11 cellular contexts compared by ENCODE assay signal in the genomic region with DNA sequence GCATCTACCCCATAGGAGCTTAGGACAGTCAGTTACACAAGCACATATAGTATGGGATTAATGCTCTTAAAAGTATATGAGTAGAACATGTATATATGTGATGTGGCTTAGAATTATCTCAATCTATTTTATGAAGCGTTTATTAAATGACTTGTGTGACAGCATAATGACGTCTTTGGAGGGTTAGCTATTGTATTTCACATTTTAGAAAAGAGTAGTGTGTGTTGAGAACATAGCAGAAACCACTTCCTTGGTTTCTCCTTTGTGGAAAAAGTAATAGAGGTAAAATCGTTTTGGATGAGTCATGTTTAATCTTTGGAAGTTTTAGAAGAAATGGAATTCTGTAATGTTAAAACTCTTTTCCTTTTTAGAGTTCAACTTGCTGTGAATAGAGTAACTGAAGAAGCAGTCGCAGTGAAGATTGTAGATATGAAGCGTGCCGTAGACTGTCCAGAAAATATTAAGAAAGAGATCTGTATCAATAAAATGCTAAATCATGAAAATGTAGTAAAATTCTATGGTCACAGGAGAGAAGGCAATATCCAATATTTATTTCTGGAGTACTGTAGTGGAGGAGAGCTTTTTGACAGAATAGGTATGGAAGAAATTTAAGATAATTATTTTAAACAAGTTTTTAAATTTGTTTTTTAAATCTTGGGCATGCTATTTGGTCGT. TPM values are rescaled to one million over a fixed set of nuclear protein-coding genes. Genes with fewer than 3 reads are reported as not detected.
DNase-seq lines count a peak whose midpoint lies in the region; ATAC-seq and TF ChIP-seq lines count a peak whose summit lies in the region.
"Had no signal": no experiment of that assay in that cellular context is flagged by ENCODE, and none has a peak within 500 bp of the region (broad histone marks: within the 10 kb centered on the region; RNA-seq: fewer than 3 reads in every experiment).

No MANE protein-coding gene starts in this region.

- no peaks in the 10 kb centered on the region for H3K9me3 Mint-ChIP-seq in activated CD4-positive, alpha-beta T cell treated with anti-CD3 and anti-CD28 coated beads, Interleukin-2, amount 10 ng/mL, durations not matched to agents 24 days and 14 days
- no peaks in the 10 kb centered on the region for H3K9me3 Mint-ChIP-seq in progenitor cell of endocrine pancreas (ENCODE audit: low read depth)

- H3K4me1 Mint-ChIP-seq in activated CD4-positive, alpha-beta T cell treated with anti-CD3 and anti-CD28 coated beads, Interleukin-2, amount 10 ng/mL, durations not matched to agents 24 days and 14 days, result peaks cover 28% of the 10 kb centered on the region
- H3K4me1 Mint-ChIP-seq in progenitor cell of endocrine pancreas (ENCODE audit: low read depth), result peaks cover 21% of the 10 kb centered on the region

- no peak overlapping the region for H3K27ac Mint-ChIP-seq in activated CD4-positive, alpha-beta T cell treated with anti-CD3 and anti-CD28 coated beads, Interleukin-2, amount 10 ng/mL, durations not matched to agents 24 days and 14 days
- peak overlapping the region; percentile 94 for H3K27ac Mint-ChIP-seq in progenitor cell of endocrine pancreas

- peaks cover 39% of the 10 kb centered on the region for H3K36me3 Mint-ChIP-seq in activated CD4-positive, alpha-beta T cell treated with anti-CD3 and anti-CD28 coated beads, Interleukin-2, amount 10 ng/mL, durations not matched to agents 24 days and 14 days (ENCODE audit: low read depth)
- peaks cover 3% of the 10 kb centered on the region for H3K36me3 Mint-ChIP-seq in progenitor cell of endocrine pancreas (ENCODE audit: insufficient read depth)

- H3K4me3 Mint-ChIP-seq in activated CD4-positive, alpha-beta T cell treated with anti-CD3 and anti-CD28 coated beads, Interleukin-2, amount 10 ng/mL, durations not matched to agents 24 days and 14 days, result peak overlapping the region; percentile 93
- peak overlapping the region; percentile 96 for H3K4me3 Mint-ChIP-seq in progenitor cell of endocrine pancreas (ENCODE audit: low read depth)

- ATAC-seq in HG02678 (IDR thresholded peaks at IDR 0.05; ENCODE audit: unreplicated experiment), result no peak

- H3K4me3 ChIP-seq in epithelial cell of esophagus (ENCODE audit: low read length), result peak overlapping the region; percentile 87

- no peak for DNase-seq in activated CD4-positive, alpha-beta T cell treated with anti-CD3 and anti-CD28 coated beads, Interleukin-2, amount 10 ng/mL, durations not matched to agents 24 days and 14 days
- no peak for DNase-seq in activated CD4-positive, alpha-beta T cell treated with anti-CD3 and anti-CD28 coated beads, Interleukin-2, amount 50 U/mL, for 4 hours
- peak; percentile 6 for DNase-seq in RPMI7951 (ENCODE audit: low read depth)
- no peak for DNase-seq in epithelial cell of esophagus (ENCODE audit: low read depth)
- no peak for DNase-seq in progenitor cell of endocrine pancreas (ENCODE audit: low spot score, unreplicated experiment)
- no peak for DNase-seq in posterior cingulate gyrus
- DNase-seq in stimulated activated CD4-positive, alpha-beta T cell treated with anti-CD3 and anti-CD28 coated beads, Interleukin-12 subunit alpha, Interleukin-12 subunit beta, amount 100 ng/mL, for 4 hours, result no peak
- DNase-seq: cortex of kidney; stimulated activated naive CD4-positive, alpha-beta T cell treated with Interleukin-2 at 50 U/mL for 16 hours; SW 1271 had no signal

- no peak for TF ChIP-seq CTCF in epithelial cell of esophagus (IDR thresholded peaks at IDR 0.05; ENCODE audit: insufficient read depth, low read depth, low read length, missing control alignments)
- no peak for TF ChIP-seq CTCF in progenitor cell of endocrine pancreas (IDR thresholded peaks at IDR 0.05; ENCODE audit: unreplicated experiment)

- intact Hi-C loops in activated CD4-positive, alpha-beta T cell treated with anti-CD3 and anti-CD28 coated beads, Interleukin-2, amount 10 ng/mL, durations not matched to agents 24 days and 14 days (cut with micrococcal nuclease), result loop anchor here (2.0 to 5.0 kb wide), 2 partner anchors 35 to 247 kb away; no protein-coding TSS in a partner anchor
- intact Hi-C loops in posterior cingulate gyrus (cut with DNase I), result loop anchor here (5.0 kb wide), 1 partner anchor 245 kb away; no protein-coding TSS in a partner anchor

- no peaks in the 10 kb centered on the region for H3K27me3 Mint-ChIP-seq in activated CD4-positive, alpha-beta T cell treated with anti-CD3 and anti-CD28 coated beads, Interleukin-2, amount 10 ng/mL, durations not matched to agents 24 days and 14 days
- no peaks in the 10 kb centered on the region for H3K27me3 Mint-ChIP-seq in progenitor cell of endocrine pancreas

RNA-seq across cellular contexts. Expression of a gene that starts 2.4 kb away (rescaled TPM):
- total RNA-seq in activated CD4-positive, alpha-beta T cell treated with anti-CD3 and anti-CD28 coated beads, Interleukin-2, amount 10 ng/mL, durations not matched to agents 24 days and 14 days, result 125 and 131 TPM in 2 replicates
- total RNA-seq in RPMI7951 (2014; rRNA removed; shearing (Covaris generic)), result 70.8 and 82.9 TPM in 2 replicates
- total RNA-seq in progenitor cell of endocrine pancreas, result 52.7 and 58.3 TPM in 2 replicates

RNA-seq across cellular contexts. Expression of a gene that starts 34.7 kb away (rescaled TPM):
- 167 and 183 TPM in 2 replicates for total RNA-seq in activated CD4-positive, alpha-beta T cell treated with anti-CD3 and anti-CD28 coated beads, Interleukin-2, amount 10 ng/mL, durations not matched to agents 24 days and 14 days
- 192 and 276 TPM in 2 replicates for total RNA-seq in RPMI7951 (2014; rRNA removed; shearing (Covaris generic))
- total RNA-seq in progenitor cell of endocrine pancreas, result 162 and 164 TPM in 2 replicates

RNA-seq across cellular contexts. Expression of a gene that starts 53.3 kb away (rescaled TPM):
- not detected in 2 replicates for total RNA-seq in activated CD4-positive, alpha-beta T cell treated with anti-CD3 and anti-CD28 coated beads, Interleukin-2, amount 10 ng/mL, durations not matched to agents 24 days and 14 days
- 0.59 TPM in 1 of 2 replicates, not detected in the other for total RNA-seq in RPMI7951 (2014; rRNA removed; shearing (Covaris generic))
- total RNA-seq in progenitor cell of endocrine pancreas, result 0.50 and 0.55 TPM in 2 replicates

RNA-seq across cellular contexts. Expression of a gene that starts 58.1 kb away (rescaled TPM):
- 61.7 TPM in 2 replicates for total RNA-seq in activated CD4-positive, alpha-beta T cell treated with anti-CD3 and anti-CD28 coated beads, Interleukin-2, amount 10 ng/mL, durations not matched to agents 24 days and 14 days
- 112 and 113 TPM in 2 replicates for total RNA-seq in RPMI7951 (2014; rRNA removed; shearing (Covaris generic))
- 68.0 and 74.0 TPM in 2 replicates for total RNA-seq in progenitor cell of endocrine pancreas
